In the genomic region with DNA sequence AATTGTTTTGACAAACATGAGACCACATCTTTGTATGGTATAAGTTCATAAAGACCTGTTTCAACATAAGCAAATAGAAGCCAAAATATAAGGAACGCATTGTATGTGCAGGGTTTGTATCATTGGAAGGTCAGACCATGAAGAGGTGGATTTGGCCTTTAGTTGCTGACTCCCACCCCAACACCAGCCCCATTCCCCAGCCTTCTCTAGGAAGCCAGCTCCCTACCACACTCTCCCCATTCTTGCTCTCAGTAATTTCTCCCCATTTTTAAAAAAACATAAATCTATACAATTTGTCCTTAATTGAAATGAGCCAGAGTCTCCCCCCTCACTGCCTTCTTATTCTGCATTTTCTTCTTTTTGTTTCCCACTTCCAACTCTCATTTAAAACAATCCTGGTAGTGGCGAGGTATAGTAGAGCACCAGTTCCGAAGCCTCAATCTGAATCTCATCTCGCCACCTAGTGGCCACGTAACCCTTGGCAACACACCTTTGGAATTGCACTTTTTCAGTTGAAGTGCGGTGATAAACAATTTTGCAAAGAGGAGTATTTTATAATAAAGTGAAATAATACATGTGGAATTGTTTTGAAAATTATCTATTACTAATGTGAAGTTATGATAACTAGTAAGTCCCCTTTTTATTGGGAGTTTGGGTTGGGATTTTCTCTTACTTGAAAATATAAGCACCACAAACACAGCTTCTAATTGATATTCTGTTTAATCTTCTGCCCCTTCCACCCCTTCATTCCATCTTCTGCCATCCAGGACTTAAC, we compare ENCODE assay signal across 9 cellular contexts.
DNase-seq lines count a peak whose midpoint lies in the region; ATAC-seq and TF ChIP-seq lines count a peak whose summit lies in the region.
"Had no signal": no experiment of that assay in that cellular context is flagged by ENCODE, and none has a peak within 500 bp of the region (broad histone marks: within the 10 kb centered on the region; RNA-seq: fewer than 3 reads in every experiment).

No MANE protein-coding gene starts in this region.

- CTCF ChIA-PET in activated CD8-positive, alpha-beta memory T cell treated with anti-CD3 and anti-CD28 coated beads, Interleukin-2, amount 10 ng/mL, durations not matched to agents 7 days and 5 days (lab: Charles Lee) = interaction anchor here (0.5 to 1.8 kb wide), 7 partner anchors 9 to 645 kb away, joined by 3 to 6 read pairs (median 3); no protein-coding TSS in a partner anchor

- peak; percentile 60 for TF ChIP-seq CTCF in nephron progenitor cell (IDR thresholded peaks at IDR 0.05)
- peak; percentile 52 to 75 (median 62) for TF ChIP-seq CTCF in transverse colon (IDR thresholded peaks at IDR 0.05)

- TF ChIP-seq EP300 in transverse colon (IDR thresholded peaks at IDR 0.05; ENCODE audit: low read depth) = no peak

- no peaks in the 10 kb centered on the region for H3K9me3 Mint-ChIP-seq in activated CD8-positive, alpha-beta memory T cell treated with anti-CD3 and anti-CD28 coated beads, Interleukin-2, amount 10 ng/mL, durations not matched to agents 7 days and 5 days (ENCODE audit: low read depth)
- H3K9me3 Mint-ChIP-seq in nephron progenitor cell = peaks cover 5% of the 10 kb centered on the region

- peak overlapping the region in 1 of 4 donors; percentile 50 for H3K27ac ChIP-seq in transverse colon
- H3K27ac ChIP-seq: BLaER1 treated with 17β-estradiol and CSF1 and Interleukin-3, amounts not matched to agents 10 nM and 100 nM had no signal

- TF ChIP-seq POLR2A in erythroblast (IDR thresholded peaks at IDR 0.05; ENCODE audit: low read length) = no peak
- TF ChIP-seq POLR2A in transverse colon (IDR thresholded peaks at IDR 0.05) = no peak

- WGBS in transverse colon (ENCODE audit: low coverage in 1 of 2), 2 donors = 17 to 86% methylated on average over 1 to 6 of the region's 6 CpGs

- H3K27me3 Mint-ChIP-seq in activated CD8-positive, alpha-beta memory T cell treated with anti-CD3 and anti-CD28 coated beads, Interleukin-2, amount 10 ng/mL, durations not matched to agents 7 days and 5 days = peaks cover 5% of the 10 kb centered on the region
- H3K27me3 Mint-ChIP-seq in nephron progenitor cell (ENCODE audit: low read depth, poor library complexity) = no peaks in the 10 kb centered on the region

- ATAC-seq in HG02759 (IDR thresholded peaks at IDR 0.05; ENCODE audit: unreplicated experiment) = peak; percentile 63
- ATAC-seq in activated CD8-positive, alpha-beta memory T cell treated with anti-CD3 and anti-CD28 coated beads, Interleukin-2, amount 10 ng/mL, durations not matched to agents 7 days and 5 days = peak; percentile 65

- H3K4me3 ChIP-seq in transverse colon = no peak overlapping the region
- H3K4me3 ChIP-seq: BLaER1 treated with 17β-estradiol and CSF1 and Interleukin-3, amounts not matched to agents 10 nM and 100 nM had no signal

- intact Hi-C loops in transverse colon (cut with DNase I; ENCODE audit: low total_unique reads) = loop anchor here (5.0 kb wide), 1 partner anchor 1106 kb away; no protein-coding TSS in a partner anchor

- no peak overlapping the region for H3K4me3 Mint-ChIP-seq in activated CD8-positive, alpha-beta memory T cell treated with anti-CD3 and anti-CD28 coated beads, Interleukin-2, amount 10 ng/mL, durations not matched to agents 7 days and 5 days
- H3K4me3 Mint-ChIP-seq in nephron progenitor cell = no peak overlapping the region

- no peak overlapping the region for H3K27ac Mint-ChIP-seq in activated CD8-positive, alpha-beta memory T cell treated with anti-CD3 and anti-CD28 coated beads, Interleukin-2, amount 10 ng/mL, durations not matched to agents 7 days and 5 days
- H3K27ac Mint-ChIP-seq in nephron progenitor cell = no peak overlapping the region

- H3K36me3 ChIP-seq in transverse colon = no peaks in the 10 kb centered on the region
- H3K36me3 ChIP-seq: BLaER1 treated with 17β-estradiol and CSF1 and Interleukin-3, amounts not matched to agents 10 nM and 100 nM had no signal

- no peaks in the 10 kb centered on the region for H3K9me3 ChIP-seq in transverse colon
- H3K9me3 ChIP-seq: BLaER1 treated with 17β-estradiol and CSF1 and Interleukin-3, amounts not matched to agents 10 nM and 100 nM had no signal

- H3K27me3 ChIP-seq in transverse colon = no peaks in the 10 kb centered on the region

- H3K36me3 Mint-ChIP-seq in activated CD8-positive, alpha-beta memory T cell treated with anti-CD3 and anti-CD28 coated beads, Interleukin-2, amount 10 ng/mL, durations not matched to agents 7 days and 5 days = no peaks in the 10 kb centered on the region
- H3K36me3 Mint-ChIP-seq in nephron progenitor cell (ENCODE audit: low read depth) = no peaks in the 10 kb centered on the region

- H3K4me1 ChIP-seq in transverse colon = no peaks in the 10 kb centered on the region
- H3K4me1 ChIP-seq: BLaER1 treated with 17β-estradiol and CSF1 and Interleukin-3, amounts not matched to agents 10 nM and 100 nM had no signal

- peaks cover 16% of the 10 kb centered on the region for H3K4me1 Mint-ChIP-seq in activated CD8-positive, alpha-beta memory T cell treated with anti-CD3 and anti-CD28 coated beads, Interleukin-2, amount 10 ng/mL, durations not matched to agents 7 days and 5 days
- H3K4me1 Mint-ChIP-seq in nephron progenitor cell = no peaks in the 10 kb centered on the region

- in situ Hi-C loops in transverse colon (cut with MboI; ENCODE audit: low pct_ligation_motif_present in 1 of 4, low pct_unique_long_range_greater_than_20kb in 1 of 4, low sequenced_read_pairs in 3 of 4) = loop anchor here in 3 of 4 donors (10.0 to 25.0 kb wide), 2 partner anchors 1081 to 1098 kb away; no protein-coding TSS in a partner anchor

- peak; percentile 1 for DNase-seq in NCI-H187 treated with DMSO at 0.1 percent for 48 hours (lab: John Stamatoyannopoulos, UW)
- no peak for DNase-seq in NCI-H187 (lab: John Stamatoyannopoulos, UW)
- peak; percentile 48 for DNase-seq in NCI-H460 (ENCODE audit: extremely low read depth, low read depth)
- DNase-seq in activated CD8-positive, alpha-beta memory T cell treated with anti-CD3 and anti-CD28 coated beads, Interleukin-2, amount 10 ng/mL, durations not matched to agents 7 days and 5 days = peak; percentile 67
- DNase-seq in erythroblast (lab: John Stamatoyannopoulos, UW) = peak; percentile 5 to 51
- DNase-seq in nephron progenitor cell = peak; percentile 46
- peak; percentile 66 for DNase-seq in transverse colon

Comparison
In these comparisons a context has a peak if more than half of its experiments do, and no peak if none do; other contexts are left out.
1. DNase-seq: peak in NCI-H187 treated with DMSO at 0.1 percent for 48 hours (single experiment), NCI-H460 (single experiment), activated CD8-positive, alpha-beta memory T cell treated with anti-CD3 and anti-CD28 coated beads, Interleukin-2, amount 10 ng/mL, durations not matched to agents 7 days and 5 days (single experiment), erythroblast (2 of 2), nephron progenitor cell (single experiment) and transverse colon (single experiment); none in NCI-H187 (0 of 2).